18 cellular contexts compared by ENCODE assay signal in the genomic region with DNA sequence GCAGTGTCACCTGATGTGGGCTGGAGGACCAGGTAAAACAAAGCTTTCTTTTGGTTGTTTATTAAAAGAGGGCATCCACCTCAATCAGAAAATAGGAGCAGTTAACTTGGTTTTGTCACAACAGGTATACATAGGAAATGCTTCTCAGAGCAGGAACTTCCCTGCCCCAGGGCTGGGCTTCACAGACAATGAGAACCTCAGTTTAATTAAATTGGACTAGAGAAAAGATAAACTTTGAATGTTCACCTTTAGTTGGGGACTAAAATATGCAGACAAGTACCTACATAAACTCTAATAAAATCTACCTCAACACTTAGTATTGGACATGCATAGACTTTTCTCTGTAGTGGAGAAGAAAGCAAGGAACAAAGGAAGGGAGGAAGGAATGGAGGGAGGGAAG.
"Had no signal": no experiment of that assay in that cellular context is flagged by ENCODE, and none has a peak within 500 bp of the region (broad histone marks: within the 10 kb centered on the region; RNA-seq: fewer than 3 reads in every experiment).

No MANE protein-coding gene starts in this region.

- H3K4me3 Mint-ChIP-seq: natural killer cell treated with Interleukin-12 subunit alpha and Interleukin-12 subunit beta and Interleukin-15 and Interleukin-18, amount 100 ng/mL, for 72 hours; stimulated activated memory B cell treated with anti-CD40 and anti-IgM and Interleukin-4, amounts not matched to agents 10 μg/mL and 1 μg/mL and 100 μg/mL, for 72 hours; stimulated activated naive CD8-positive, alpha-beta T cell treated with anti-CD3 and anti-CD28 coated beads, Interleukin-15, Interleukin-2, amounts not matched to agents 100 ng/mL and 50 ng/mL, for 24 hours had no signal

- H3K4me2 ChIP-seq: hepatocyte had no signal

- H3K36me3 Mint-ChIP-seq: natural killer cell treated with Interleukin-12 subunit alpha and Interleukin-12 subunit beta and Interleukin-15 and Interleukin-18, amount 100 ng/mL, for 72 hours; stimulated activated memory B cell treated with anti-CD40 and anti-IgM and Interleukin-4, amounts not matched to agents 10 μg/mL and 1 μg/mL and 100 μg/mL, for 72 hours had no signal

- H3K9me3 Mint-ChIP-seq: natural killer cell treated with Interleukin-12 subunit alpha and Interleukin-12 subunit beta and Interleukin-15 and Interleukin-18, amount 100 ng/mL, for 72 hours; stimulated activated memory B cell treated with anti-CD40 and anti-IgM and Interleukin-4, amounts not matched to agents 10 μg/mL and 1 μg/mL and 100 μg/mL, for 72 hours; stimulated activated naive CD8-positive, alpha-beta T cell treated with anti-CD3 and anti-CD28 coated beads, Interleukin-15, Interleukin-2, amounts not matched to agents 100 ng/mL and 50 ng/mL, for 24 hours had no signal

- H3K4me3 ChIP-seq: hepatocyte, psoas muscle, right lobe of liver, tibial artery, upper lobe of right lung, vagina had no signal

- H3K27me3 ChIP-seq: hepatocyte, right lobe of liver, tibial artery, upper lobe of right lung, vagina had no signal

- H3K27ac ChIP-seq: hepatocyte, psoas muscle, right lobe of liver, tibial artery, upper lobe of right lung, vagina had no signal

- H3K4me1 ChIP-seq: psoas muscle, right lobe of liver had no signal

- H3K36me3 ChIP-seq: right lobe of liver, tibial artery, upper lobe of right lung, vagina had no signal

- FAIRE-seq: colon, islet of Langerhans had no signal

- H3K4me1 Mint-ChIP-seq: stimulated activated memory B cell treated with anti-CD40 and anti-IgM and Interleukin-4, amounts not matched to agents 10 μg/mL and 1 μg/mL and 100 μg/mL, for 72 hours had no signal

- DNase-seq: cerebellar nuclear complex; dermis blood vessel endothelial cell; foreskin melanocyte; head of caudate nucleus; midbrain; psoas muscle; retina; right lobe of liver; stimulated activated CD4-positive, alpha-beta T cell treated with anti-CD3 and anti-CD28 coated beads, Interleukin-4, amount 100 ng/mL, for 1 hour; tibial artery; upper lobe of right lung had no signal

- H3K27ac Mint-ChIP-seq: natural killer cell treated with Interleukin-12 subunit alpha and Interleukin-12 subunit beta and Interleukin-15 and Interleukin-18, amount 100 ng/mL, for 72 hours; stimulated activated memory B cell treated with anti-CD40 and anti-IgM and Interleukin-4, amounts not matched to agents 10 μg/mL and 1 μg/mL and 100 μg/mL, for 72 hours; stimulated activated naive CD8-positive, alpha-beta T cell treated with anti-CD3 and anti-CD28 coated beads, Interleukin-15, Interleukin-2, amounts not matched to agents 100 ng/mL and 50 ng/mL, for 24 hours had no signal

- H3K79me2 ChIP-seq: hepatocyte had no signal

- H2AFZ ChIP-seq: hepatocyte had no signal

- H3K9me3 ChIP-seq: psoas muscle, right lobe of liver, tibial artery, upper lobe of right lung, vagina had no signal
